In genomic region chr5:65128226-65128625, GRCh38 we compare ENCODE assay signal across 20 cellular contexts.
DNase-seq lines count a peak whose midpoint lies in the region; FAIRE-seq and TF ChIP-seq lines count a peak whose summit lies in the region.
"Had no signal": no experiment of that assay in that cellular context is flagged by ENCODE, and none has a peak within 500 bp of the region (broad histone marks: within the 10 kb centered on the region; RNA-seq: fewer than 3 reads in every experiment).

No MANE protein-coding gene starts in this region.

- H3K9ac ChIP-seq in H9 (ENCODE audit: extremely low read depth, insufficient read length, low read length) (no peak overlapping the region), keratinocyte (ENCODE audit: control insufficient read depth, extremely low read depth, insufficient read depth, low read length) (no peak overlapping the region), skeletal muscle satellite cell (ENCODE audit: low read depth, low read length) (peak overlapping the region; percentile 26), Karpas-422 (ENCODE audit: low read length) (no peak overlapping the region)

- H3T11ph ChIP-seq in H9 (ENCODE audit: low read length): no peak overlapping the region

- no peak overlapping the region for H3K4me3 ChIP-seq in keratinocyte (ENCODE audit: control insufficient read depth in 2 of 3, extremely low read depth in 1 of 3, insufficient read depth in 2 of 3, low read depth in 1 of 3, low read length in 3 of 3)
- H3K4me3 ChIP-seq in skeletal muscle satellite cell (ENCODE audit: low read length): no peak overlapping the region
- H3K4me3 ChIP-seq in brain microvascular endothelial cell (ENCODE audit: low read depth, low read length): no peak overlapping the region
- H3K4me3 ChIP-seq in Karpas-422 (ENCODE audit: low read length): no peak overlapping the region
- H3K4me3 ChIP-seq: testis had no signal

- H2BK15ac ChIP-seq in H9 (ENCODE audit: low read depth, low read length): no peak overlapping the region

- H4K8ac ChIP-seq in H9 (replicated peaks; ENCODE audit: insufficient read length, low read depth, low read length): no peak overlapping the region

- no peak overlapping the region for H2BK5ac ChIP-seq in H9 (ENCODE audit: insufficient read length, low read length)

- H3K27ac ChIP-seq in H9 (ENCODE audit: insufficient read length, low read depth, low read length) (no peak overlapping the region), keratinocyte (ENCODE audit: control insufficient read depth, insufficient read depth, low read length) (no peak overlapping the region), brain microvascular endothelial cell (no peak overlapping the region), Karpas-422 (ENCODE audit: low read length) (no peak overlapping the region)
- H3K27ac ChIP-seq: foreskin keratinocyte, testis had no signal

- H3K9me3 ChIP-seq in H9 (ENCODE audit: control insufficient read depth, low read depth, low read length) (no peaks in the 10 kb centered on the region), keratinocyte (ENCODE audit: control insufficient read depth, low read depth, low read length) (no peaks in the 10 kb centered on the region), skeletal muscle satellite cell (replicated peaks; ENCODE audit: low read length) (no peaks in the 10 kb centered on the region), Karpas-422 (ENCODE audit: low read length) (no peaks in the 10 kb centered on the region)
- H3K9me3 ChIP-seq: testis had no signal

- H4K5ac ChIP-seq in H9 (ENCODE audit: insufficient read length, low read depth, low read length): no peak overlapping the region

- TF ChIP-seq CTCF in H9 (conservative IDR thresholded peaks at IDR 0.05): no peak
- TF ChIP-seq CTCF in brain (conservative IDR thresholded peaks at IDR 0.05): no peak
- TF ChIP-seq CTCF in keratinocyte (optimal IDR thresholded peaks at IDR 0.05 in 1 of 3, IDR thresholded peaks at IDR 0.05 in 1 of 3, conservative IDR thresholded peaks at IDR 0.05 in 1 of 3; ENCODE audit: extremely low read depth in 1 of 3, insufficient read depth in 2 of 3, low read length in 3 of 3): no peak
- no peak for TF ChIP-seq CTCF in brain microvascular endothelial cell (IDR thresholded peaks at IDR 0.05; ENCODE audit: low read depth, low read length, missing control alignments)

- H3K36me3 ChIP-seq in keratinocyte (ENCODE audit: control insufficient read depth in 2 of 2, extremely low read depth in 1 of 2, insufficient read depth in 2 of 2, low read length in 2 of 2) (no peaks in the 10 kb centered on the region), skeletal muscle satellite cell (ENCODE audit: insufficient read depth, low read length) (no peaks in the 10 kb centered on the region), brain microvascular endothelial cell (replicated peaks) (no peaks in the 10 kb centered on the region), Karpas-422 (ENCODE audit: insufficient read depth, low read length) (no peaks in the 10 kb centered on the region)

- H3K27me3 Mint-ChIP-seq in H9 (ENCODE audit: low read depth) (no peaks in the 10 kb centered on the region), brain (no peaks in the 10 kb centered on the region)
- H3K27me3 Mint-ChIP-seq: activated CD4-positive, alpha-beta T cell treated with anti-CD3 and anti-CD28 coated beads, Interleukin-2, amount 10 ng/mL, durations not matched to agents 7 days and 5 days had no signal

- in situ Hi-C loops in brain microvascular endothelial cell (cut with HindIII; ENCODE audit: low pct_ligation_motif_present, low sequenced_read_pairs): no loop called here

- H3K23ac ChIP-seq in H9 (ENCODE audit: insufficient read length, low read depth, low read length): no peak overlapping the region

- H3K27ac Mint-ChIP-seq in H9: peak overlapping the region in 1 of 3 experiments; percentile 25; a peak in 2 of 7 replicates
- H3K27ac Mint-ChIP-seq in brain: peak overlapping the region in 4 of 5 experiments; percentile 21 to 92 (median 72)
- H3K27ac Mint-ChIP-seq: activated CD4-positive, alpha-beta T cell treated with anti-CD3 and anti-CD28 coated beads, Interleukin-2, amount 10 ng/mL, durations not matched to agents 7 days and 5 days; CD8-positive, alpha-beta T cell; mesothelial cell of epicardium had no signal

- H3K9me2 ChIP-seq in Karpas-422 (replicated peaks; ENCODE audit: insufficient read depth, low read length): no peaks in the 10 kb centered on the region

- H3K4me1 ChIP-seq in H9 (ENCODE audit: insufficient read depth, low read length) (0 out of 2 replicates have a peak, but pooled peaks cover 5% of the 10 kb centered on the region), keratinocyte (ENCODE audit: control insufficient read depth, extremely low read depth, insufficient read depth, low read length) (no peaks in the 10 kb centered on the region), skeletal muscle satellite cell (ENCODE audit: control insufficient read depth, insufficient read depth, low read length) (peaks cover 27% of the 10 kb centered on the region), Karpas-422 (ENCODE audit: low read length) (no peaks in the 10 kb centered on the region)
- H3K4me1 ChIP-seq: testis had no signal

- no peaks in the 10 kb centered on the region for H3K27me3 ChIP-seq in H9 (ENCODE audit: insufficient read depth, low read length)
- no peaks in the 10 kb centered on the region for H3K27me3 ChIP-seq in keratinocyte (ENCODE audit: control insufficient read depth, extremely low read depth, insufficient read depth, low read length)
- no peaks in the 10 kb centered on the region for H3K27me3 ChIP-seq in skeletal muscle satellite cell (ENCODE audit: control insufficient read depth, insufficient read depth, low read length)
- no peaks in the 10 kb centered on the region for H3K27me3 ChIP-seq in brain microvascular endothelial cell (replicated peaks)
- H3K27me3 ChIP-seq in Karpas-422 (ENCODE audit: low read length): no peaks in the 10 kb centered on the region
- H3K27me3 ChIP-seq: foreskin keratinocyte, testis had no signal

- no peak for FAIRE-seq in keratinocyte (lab: Jason Lieb, UNC)
- FAIRE-seq: colon had no signal

- H3K36me3 Mint-ChIP-seq in H9 (ENCODE audit: insufficient read depth in 1 of 3, low read depth in 3 of 3) (no peaks in the 10 kb centered on the region), brain (no peaks in the 10 kb centered on the region)
- H3K36me3 Mint-ChIP-seq: CD8-positive, alpha-beta T cell; mesothelial cell of epicardium had no signal

- H4K91ac ChIP-seq in H9 (ENCODE audit: insufficient read length, low read depth, low read length): no peak overlapping the region

- H2BK12ac ChIP-seq in H9 (ENCODE audit: insufficient read length, low read depth, low read length): no peak overlapping the region

- no peaks in the 10 kb centered on the region for H3K79me2 ChIP-seq in H9 (ENCODE audit: insufficient read depth, low read length)
- no peaks in the 10 kb centered on the region for H3K79me2 ChIP-seq in keratinocyte (ENCODE audit: control insufficient read depth, insufficient read depth, low read length)
- H3K79me2 ChIP-seq in Karpas-422 (ENCODE audit: low read length): no peaks in the 10 kb centered on the region

- H4K20me1 ChIP-seq in H9 (ENCODE audit: control insufficient read depth, insufficient read depth, insufficient read length) (no peaks in the 10 kb centered on the region), keratinocyte (ENCODE audit: control insufficient read depth, extremely low read depth, insufficient read depth, low read length) (no peaks in the 10 kb centered on the region), Karpas-422 (ENCODE audit: insufficient read depth, low read depth, low read length) (no peaks in the 10 kb centered on the region)

- H2BK20ac ChIP-seq in H9 (ENCODE audit: low read depth, low read length, poor library complexity, severe bottlenecking): no peak overlapping the region

- H3K23me2 ChIP-seq in H9 (ENCODE audit: insufficient read length, low read depth, low read length, poor library complexity, severe bottlenecking): no peaks in the 10 kb centered on the region

- no peak overlapping the region for H3K4me2 ChIP-seq in H9 (ENCODE audit: insufficient read depth, insufficient read length, low read length)
- H3K4me2 ChIP-seq in keratinocyte (ENCODE audit: control insufficient read depth, extremely low read depth, insufficient read depth, low read depth, low read length): no peak overlapping the region
- H3K4me2 ChIP-seq in skeletal muscle satellite cell (ENCODE audit: low read length): no peak overlapping the region
- no peak overlapping the region for H3K4me2 ChIP-seq in Karpas-422 (ENCODE audit: low read depth, low read length, poor library complexity, severe bottlenecking)

- H3K9me3 Mint-ChIP-seq in H9 (no peaks in the 10 kb centered on the region), brain (no peaks in the 10 kb centered on the region)
- H3K9me3 Mint-ChIP-seq: activated CD4-positive, alpha-beta T cell treated with anti-CD3 and anti-CD28 coated beads, Interleukin-2, amount 10 ng/mL, durations not matched to agents 7 days and 5 days; CD8-positive, alpha-beta T cell; mesothelial cell of epicardium had no signal

- H3K4ac ChIP-seq in H9 (ENCODE audit: low read depth, low read length): no peak overlapping the region

- no peak overlapping the region for H2BK120ac ChIP-seq in H9 (ENCODE audit: low read depth, low read length, poor library complexity, severe bottlenecking)

- H3K4me3 Mint-ChIP-seq in H9: no peak overlapping the region
- H3K4me3 Mint-ChIP-seq in brain: no peak overlapping the region
- H3K4me3 Mint-ChIP-seq: activated CD4-positive, alpha-beta T cell treated with anti-CD3 and anti-CD28 coated beads, Interleukin-2, amount 10 ng/mL, durations not matched to agents 7 days and 5 days; CD8-positive, alpha-beta T cell; mesothelial cell of epicardium had no signal

- WGBS in H9 (ENCODE audit: extremely low coverage, insufficient read length, low lambda C conversion rate): no CpG with 5 or more reads among the region's 6 CpGs

- H3K18ac ChIP-seq in H9 (ENCODE audit: insufficient read length, low read depth, low read length): no peak overlapping the region

- H2AFZ ChIP-seq in H9 (ENCODE audit: low read length) (no peak overlapping the region), keratinocyte (ENCODE audit: control insufficient read depth, low read length) (peak overlapping the region; percentile 32), Karpas-422 (ENCODE audit: low read length) (no peak overlapping the region)

- H3K4me1 Mint-ChIP-seq in H9: peaks cover 17 to 19% of the 10 kb centered on the region in 2 experiments
- H3K4me1 Mint-ChIP-seq in brain: peaks cover 41% of the 10 kb centered on the region
- H3K4me1 Mint-ChIP-seq: activated CD4-positive, alpha-beta T cell treated with anti-CD3 and anti-CD28 coated beads, Interleukin-2, amount 10 ng/mL, durations not matched to agents 7 days and 5 days had no signal

- dilution Hi-C loops in keratinocyte (cut with MboI; ENCODE audit: extremely low pct_ligation_motif_present, low sequenced_read_pairs): no loop called here

- H3K14ac ChIP-seq in H9 (ENCODE audit: insufficient read depth, low read length): 0 out of 2 replicates have a peak overlapping the region, but pooled peaks have one; percentile 24

- no peak overlapping the region for H3K56ac ChIP-seq in H9 (ENCODE audit: insufficient read length, low read depth, low read length)

- H3K79me1 ChIP-seq in H9 (ENCODE audit: insufficient read depth, low read depth, low read length, poor library complexity, severe bottlenecking): no peaks in the 10 kb centered on the region

- DNase-seq in H9 (no peak), keratinocyte (ENCODE audit: low read depth, low spot score) (no peak), brain microvascular endothelial cell (no peak), Karpas-422 (no peak), NCI-H748 (lab: John Stamatoyannopoulos, UW; ENCODE audit: unreplicated experiment) (no peak), HuH-7 (ENCODE audit: low spot score) (no peak)
- DNase-seq: activated CD4-positive, alpha-beta T cell treated with anti-CD3 and anti-CD28 coated beads, Interleukin-2, amount 10 ng/mL, durations not matched to agents 7 days and 5 days; activated CD8-positive, alpha-beta memory T cell treated with anti-CD3 and anti-CD28 coated beads, Interleukin-2, amount 50 U/mL, for 4 hours; activated naive CD4-positive, alpha-beta T cell treated with Interleukin-2 at 50 U/mL for 16 hours; anterior cingulate cortex; CD8-positive, alpha-beta T cell; foreskin keratinocyte; NCI-H1105 treated with DMSO at 0.1 percent for 48 hours; nucleus accumbens; retina; testis had no signal

- no peaks in the 10 kb centered on the region for H3K9me1 ChIP-seq in keratinocyte (ENCODE audit: control insufficient read depth, extremely low read depth, insufficient read depth, low read length)

- H2AK5ac ChIP-seq in H9 (ENCODE audit: insufficient read length, low read length): no peak overlapping the region
